ENCODE assay signal across 9 cellular contexts in the genomic region with DNA sequence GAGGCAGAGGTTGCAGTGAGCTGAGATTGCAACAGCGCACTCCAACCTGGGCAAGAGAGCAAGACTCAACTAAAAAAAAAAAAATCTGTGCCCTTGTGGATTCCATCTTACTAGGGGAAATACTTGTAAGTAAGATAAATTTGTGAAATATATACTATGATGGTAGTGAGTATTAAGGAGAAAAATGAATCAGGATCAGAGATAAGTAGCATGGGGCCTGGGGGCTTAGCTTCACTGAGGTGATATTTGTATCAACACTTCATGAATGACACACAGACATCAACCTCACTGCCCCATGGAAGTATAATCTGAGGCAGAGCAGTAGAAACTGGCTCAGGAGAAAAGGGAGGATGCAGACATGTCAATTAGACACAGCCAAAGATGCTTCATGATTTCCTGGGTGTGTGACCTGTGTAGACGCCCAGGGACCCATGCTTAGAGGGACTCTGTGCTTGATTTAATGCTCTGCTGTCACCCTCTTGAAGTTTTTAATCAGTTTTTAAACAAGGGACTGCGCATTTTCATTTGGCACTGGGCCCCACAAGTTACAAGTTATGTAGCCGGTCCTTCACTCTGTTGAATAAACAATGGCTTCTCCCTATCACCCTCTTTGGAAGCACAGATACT. TPM values are rescaled to one million over a fixed set of nuclear protein-coding genes. Genes with fewer than 3 reads are reported as not detected.
DNase-seq lines count a peak whose midpoint lies in the region; ATAC-seq and TF ChIP-seq lines count a peak whose summit lies in the region.
"Had no signal": no experiment of that assay in that cellular context is flagged by ENCODE, and none has a peak within 500 bp of the region (broad histone marks: within the 10 kb centered on the region; RNA-seq: fewer than 3 reads in every experiment).

No MANE protein-coding gene starts in this region.

- H3K27me3 ChIP-seq in CD8-positive, alpha-beta memory T cell (ENCODE audit: insufficient read depth, low read length, poor library complexity, severe bottlenecking): no peaks in the 10 kb centered on the region
- no peaks in the 10 kb centered on the region for H3K27me3 ChIP-seq in SJCRH30

- no peaks in the 10 kb centered on the region for H3K36me3 ChIP-seq in CD8-positive, alpha-beta memory T cell (ENCODE audit: insufficient read depth, low read length)
- no peaks in the 10 kb centered on the region for H3K36me3 ChIP-seq in SJCRH30

- peak overlapping the region; percentile 43 to 87 (median 84) for H3K4me3 Mint-ChIP-seq in CD8-positive, alpha-beta memory T cell
- H3K4me3 Mint-ChIP-seq in activated naive CD8-positive, alpha-beta T cell: peak overlapping the region; percentile 74
- H3K4me3 Mint-ChIP-seq in natural killer cell: peak overlapping the region; percentile 79

- peaks cover 25 to 28% (median 26%) of the 10 kb centered on the region in 3 donors for H3K4me1 Mint-ChIP-seq in CD8-positive, alpha-beta memory T cell
- peaks cover 36% of the 10 kb centered on the region for H3K4me1 Mint-ChIP-seq in activated naive CD8-positive, alpha-beta T cell (ENCODE audit: low read depth)
- peaks cover 36 to 38% of the 10 kb centered on the region in 2 donors for H3K4me1 Mint-ChIP-seq in natural killer cell

- intact Hi-C loops in natural killer cell (cut with micrococcal nuclease): loop anchor here (1.0 to 5.0 kb wide), 3 partner anchors 21 to 49 kb away; a partner anchor contains a TSS

- no peaks in the 10 kb centered on the region for H3K27me3 Mint-ChIP-seq in CD8-positive, alpha-beta memory T cell
- H3K27me3 Mint-ChIP-seq in activated naive CD8-positive, alpha-beta T cell: no peaks in the 10 kb centered on the region
- no peaks in the 10 kb centered on the region for H3K27me3 Mint-ChIP-seq in natural killer cell (ENCODE audit: low read depth in 2 of 2)

- peak overlapping the region; percentile 56 for H3K4me3 ChIP-seq in CD8-positive, alpha-beta memory T cell (ENCODE audit: low read length)
- H3K4me3 ChIP-seq in SJCRH30: no peak overlapping the region

- H3K27ac Mint-ChIP-seq in CD8-positive, alpha-beta memory T cell: peak overlapping the region; percentile 90 to 99 (median 96)
- peak overlapping the region; percentile 89 for H3K27ac Mint-ChIP-seq in activated naive CD8-positive, alpha-beta T cell
- H3K27ac Mint-ChIP-seq in natural killer cell: peak overlapping the region; percentile 97 to 98

- DNase-seq in CD8-positive, alpha-beta memory T cell: no peak
- no peak for DNase-seq in natural killer cell
- no peak for DNase-seq in NCI-H748 treated with DMSO at 0.1 percent for 48 hours (lab: John Stamatoyannopoulos, UW)
- DNase-seq in SJCRH30: no peak
- no peak for DNase-seq in SK-N-DZ (ENCODE audit: low spot score)
- DNase-seq in NCI-H345 treated with DMSO at 0.1 percent for 48 hours (lab: John Stamatoyannopoulos, UW; ENCODE audit: unreplicated experiment): no peak
- DNase-seq: NCI-H526 treated with DMSO at 0.1 percent for 48 hours had no signal

- CTCF ChIA-PET in CD8-positive, alpha-beta memory T cell (lab: Charles Lee): interaction anchor here (1.6 to 2.6 kb wide), 2 partner anchors 21 to 22 kb away, joined by 4 to 17 read pairs; no protein-coding TSS in a partner anchor

- H3K4me1 ChIP-seq in CD8-positive, alpha-beta memory T cell (ENCODE audit: insufficient read depth, low read length): peaks cover 25% of the 10 kb centered on the region
- no peaks in the 10 kb centered on the region for H3K4me1 ChIP-seq in SJCRH30

- ATAC-seq in HG03064 (IDR thresholded peaks at IDR 0.05; ENCODE audit: low read depth, unreplicated experiment) (peak; percentile 4), natural killer cell (peak; percentile 43 to 56 (median 46))

- no peaks in the 10 kb centered on the region for H3K9me3 ChIP-seq in CD8-positive, alpha-beta memory T cell (ENCODE audit: low read length)
- H3K9me3 ChIP-seq in SJCRH30 (replicated peaks): no peaks in the 10 kb centered on the region

- H3K36me3 Mint-ChIP-seq in CD8-positive, alpha-beta memory T cell: no peaks in the 10 kb centered on the region
- no peaks in the 10 kb centered on the region for H3K36me3 Mint-ChIP-seq in activated naive CD8-positive, alpha-beta T cell
- no peaks in the 10 kb centered on the region for H3K36me3 Mint-ChIP-seq in natural killer cell

- no peaks in the 10 kb centered on the region for H3K9me3 Mint-ChIP-seq in CD8-positive, alpha-beta memory T cell
- H3K9me3 Mint-ChIP-seq in activated naive CD8-positive, alpha-beta T cell (ENCODE audit: low read depth): no peaks in the 10 kb centered on the region
- H3K9me3 Mint-ChIP-seq in natural killer cell: no peaks in the 10 kb centered on the region

- peak overlapping the region; percentile 78 for H3K27ac ChIP-seq in CD8-positive, alpha-beta memory T cell (ENCODE audit: low read depth, low read length)
- H3K27ac ChIP-seq in SJCRH30: no peak overlapping the region

- POLR2A ChIA-PET in CD8-positive, alpha-beta memory T cell (lab: Charles Lee): interaction anchor here (1.0 kb wide), 2 partner anchors 21 to 49 kb away, joined by 3 read pairs; a partner anchor contains a TSS

- no peak for TF ChIP-seq CTCF in natural killer cell (IDR thresholded peaks at IDR 0.05)

RNA-seq across cellular contexts. Expression of a gene that starts 35.0 kb away (rescaled TPM):
- 10 to 100 TPM; 86.4 to 87.8 TPM for total RNA-seq in CD8-positive, alpha-beta memory T cell
- 250 TPM for polyA plus RNA-seq in CD8-positive, alpha-beta memory T cell
- total RNA-seq in natural killer cell: 10 to 100 TPM; 49.9 to 67.4 (median 59.9) TPM
- 162 and 165 TPM in 2 replicates for total RNA-seq in SJCRH30 (2014; rRNA removed; shearing (Covaris generic))
- 131 and 142 TPM in 2 replicates for polyA plus RNA-seq in SK-N-DZ (2014; cell fraction: cytosol; rRNA removed)
- 70.4 and 71.7 TPM in 2 replicates for polyA plus RNA-seq in SK-N-DZ (2014; cell fraction: nucleus; rRNA removed)

RNA-seq across cellular contexts. Expression of a gene that starts 41.9 kb away (rescaled TPM):
- total RNA-seq in CD8-positive, alpha-beta memory T cell: 100 to 1,000 TPM; 654 to 662 TPM
- polyA plus RNA-seq in CD8-positive, alpha-beta memory T cell: 58.4 TPM
- total RNA-seq in natural killer cell: 10 to 100 TPM; 41.5 to 50.6 (median 46.9) TPM
- 431 and 450 TPM in 2 replicates for total RNA-seq in SJCRH30 (2014; rRNA removed; shearing (Covaris generic))
- 918 and 1,013 TPM in 2 replicates for polyA plus RNA-seq in SK-N-DZ (2014; cell fraction: cytosol; rRNA removed)
- polyA plus RNA-seq in SK-N-DZ (2014; cell fraction: nucleus; rRNA removed): 512 and 516 TPM in 2 replicates

RNA-seq across cellular contexts. Expression of a gene that starts 48.9 kb away (rescaled TPM):
- 10 to 100 TPM; 55.3 to 57.3 TPM for total RNA-seq in CD8-positive, alpha-beta memory T cell
- polyA plus RNA-seq in CD8-positive, alpha-beta memory T cell: 48.3 TPM
- 10 to 100 TPM; 45.6 to 54.7 (median 53.8) TPM for total RNA-seq in natural killer cell
- total RNA-seq in SJCRH30 (2014; rRNA removed; shearing (Covaris generic)): 29.1 and 30.1 TPM in 2 replicates
- 28.5 and 28.7 TPM in 2 replicates for polyA plus RNA-seq in SK-N-DZ (2014; cell fraction: cytosol; rRNA removed)
- 30.6 and 32.0 TPM in 2 replicates for polyA plus RNA-seq in SK-N-DZ (2014; cell fraction: nucleus; rRNA removed)
